11 cellular contexts compared by ENCODE assay signal in the genomic region with DNA sequence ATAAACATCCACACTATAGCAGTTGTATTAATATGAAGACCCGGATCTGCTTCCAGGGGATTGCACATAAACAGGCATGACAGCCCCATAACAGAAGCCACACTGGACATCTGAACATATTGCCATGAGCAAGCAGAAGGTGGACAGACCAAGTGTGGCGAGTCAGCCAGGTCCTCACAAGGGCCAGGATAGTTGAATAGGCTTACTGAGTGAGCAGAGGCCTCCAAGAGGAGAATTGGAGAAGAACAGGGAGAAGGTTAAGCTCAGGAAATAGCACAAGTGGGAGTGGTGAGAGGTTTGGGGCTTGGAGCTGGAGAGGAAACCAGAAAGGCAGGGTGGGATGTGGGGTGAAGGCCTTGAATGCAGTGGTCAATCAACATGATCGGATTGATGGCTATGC. TPM values are rescaled to one million over a fixed set of nuclear protein-coding genes. Genes with fewer than 3 reads are reported as not detected.
A peak's percentile ranks its signal among the peaks of the same experiment; 100 is the strongest.
DNase-seq lines count a peak whose midpoint lies in the region; FAIRE-seq and TF ChIP-seq lines count a peak whose summit lies in the region.
"Had no signal": no experiment of that assay in that cellular context is flagged by ENCODE, and none has a peak within 500 bp of the region (broad histone marks: within the 10 kb centered on the region; RNA-seq: fewer than 3 reads in every experiment).

No MANE protein-coding gene starts in this region.

- no peak overlapping the region for H3K4me3 Mint-ChIP-seq in progenitor cell of endocrine pancreas (ENCODE audit: low read depth)
- H3K4me3 Mint-ChIP-seq: mesothelial cell of epicardium had no signal

- TF ChIP-seq CTCF in bronchial epithelial cell (IDR thresholded peaks at IDR 0.05; ENCODE audit: insufficient read depth, low read length, severe bottlenecking) (no peak), progenitor cell of endocrine pancreas (IDR thresholded peaks at IDR 0.05; ENCODE audit: unreplicated experiment) (no peak)

- H3K27ac Mint-ChIP-seq in progenitor cell of endocrine pancreas: peak overlapping the region; percentile 65

- H3K36me3 ChIP-seq in bronchial epithelial cell (ENCODE audit: control insufficient read depth, insufficient read depth, low read length): peaks cover 2% of the 10 kb centered on the region

- H3K9me3 Mint-ChIP-seq in progenitor cell of endocrine pancreas (ENCODE audit: low read depth): peaks cover 4% of the 10 kb centered on the region

- H3K4me3 ChIP-seq in bronchial epithelial cell (ENCODE audit: low read depth, low read length): no peak overlapping the region
- H3K4me3 ChIP-seq: gastrocnemius medialis had no signal

- FAIRE-seq in bronchial epithelial cell (lab: Jason Lieb, UNC): no peak

- no peaks in the 10 kb centered on the region for H3K36me3 Mint-ChIP-seq in progenitor cell of endocrine pancreas (ENCODE audit: insufficient read depth)

- DNase-seq in DMS53 (lab: John Stamatoyannopoulos, UW) (peak; percentile 51), DMS53 treated with DMSO at 0.1 percent for 48 hours (lab: John Stamatoyannopoulos, UW; ENCODE audit: unreplicated experiment) (no peak), NCI-H2196 (lab: John Stamatoyannopoulos, UW; ENCODE audit: unreplicated experiment) (peak; percentile 11), bronchial epithelial cell (ENCODE audit: low read depth) (peak; percentile 25), progenitor cell of endocrine pancreas (ENCODE audit: low spot score, unreplicated experiment) (no peak), NCI-H1105 treated with DMSO at 0.1 percent for 48 hours (lab: John Stamatoyannopoulos, UW) (no peak), anterior cingulate cortex (lab: John Stamatoyannopoulos, UW) (no peak)
- no peak for DNase-seq in stimulated activated CD4-positive, alpha-beta T cell treated with anti-CD3 and anti-CD28 coated beads, Interleukin-15, amount 100 ng/mL, for 24 hours
- DNase-seq: gastrocnemius medialis, RPMI8226 had no signal

- H3K27me3 Mint-ChIP-seq in progenitor cell of endocrine pancreas: no peaks in the 10 kb centered on the region

- no peaks in the 10 kb centered on the region for H3K27me3 ChIP-seq in bronchial epithelial cell (ENCODE audit: control insufficient read depth, insufficient read depth, low read length)
- H3K27me3 ChIP-seq: gastrocnemius medialis had no signal

- no peaks in the 10 kb centered on the region for H3K4me1 Mint-ChIP-seq in progenitor cell of endocrine pancreas (ENCODE audit: low read depth)

RNA-seq across cellular contexts. Expression of a gene that starts 10.8 kb away (rescaled TPM):
- total RNA-seq in bronchial epithelial cell: 7.6 and 9.5 TPM in 2 replicates
- 12.8 and 14.0 TPM in 2 replicates for total RNA-seq in progenitor cell of endocrine pancreas

RNA-seq across cellular contexts. Expression of a gene that starts 31.5 kb away (rescaled TPM):
- total RNA-seq in bronchial epithelial cell: 10.8 and 15.5 TPM in 2 replicates
- 34.1 and 34.8 TPM in 2 replicates for total RNA-seq in progenitor cell of endocrine pancreas

Comparison
In these comparisons a context has a peak if more than half of its experiments do, and no peak if none do; other contexts are left out.
1. DNase-seq: peak in DMS53 (single experiment), NCI-H2196 (single experiment) and bronchial epithelial cell (single experiment); none in DMS53 treated with DMSO at 0.1 percent for 48 hours (single experiment), progenitor cell of endocrine pancreas (single experiment), stimulated activated CD4-positive, alpha-beta T cell treated with anti-CD3 and anti-CD28 coated beads, Interleukin-15, amount 100 ng/mL, for 24 hours (single experiment), NCI-H1105 treated with DMSO at 0.1 percent for 48 hours (single experiment) and anterior cingulate cortex (0 of 58).